In the genomic region with DNA sequence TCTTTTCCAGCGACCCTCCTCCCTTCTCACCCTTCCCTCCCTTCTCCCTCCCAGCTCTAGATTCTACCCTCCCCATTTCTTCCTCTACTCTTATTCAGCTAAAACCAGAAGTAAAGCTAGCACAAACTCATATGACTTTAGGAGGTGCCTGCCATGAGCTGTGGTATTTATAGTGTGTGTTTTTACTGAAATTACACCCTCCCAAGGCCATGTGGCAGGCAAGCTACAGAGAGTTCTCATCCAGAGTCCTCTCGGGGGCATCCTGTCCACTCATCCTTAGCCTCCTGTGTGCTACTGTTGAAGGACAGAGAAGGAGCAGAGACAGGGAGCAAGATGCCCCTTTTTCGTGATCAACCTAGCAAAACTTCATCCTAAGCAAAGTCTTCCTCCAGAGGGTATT, we compare ENCODE assay signal across 19 cellular contexts. TPM values are rescaled to one million over a fixed set of nuclear protein-coding genes. Genes with fewer than 3 reads are reported as not detected.
DNase-seq lines count a peak whose midpoint lies in the region; ATAC-seq, FAIRE-seq and TF ChIP-seq lines count a peak whose summit lies in the region.
"Had no signal": no experiment of that assay in that cellular context is flagged by ENCODE, and none has a peak within 500 bp of the region (broad histone marks: within the 10 kb centered on the region; RNA-seq: fewer than 3 reads in every experiment).

No MANE protein-coding gene starts in this region.

- H2BK15ac ChIP-seq in H1 (ENCODE audit: low read length): no peak overlapping the region

- H3K79me2 ChIP-seq in H1 (ENCODE audit: control insufficient read depth in 1 of 2, insufficient read depth in 2 of 2, low read length in 2 of 2): no peaks in the 10 kb centered on the region

- peak overlapping the region; percentile 63; the same call in 1 of the 2 replicates for H4K8ac ChIP-seq in H1 (ENCODE audit: extremely low read depth, insufficient read depth, low read length)

- H3K4ac ChIP-seq in H1 (replicated peaks; ENCODE audit: insufficient read length, low read depth, low read length): no peak overlapping the region

- no peak overlapping the region for H3K27ac ChIP-seq in right atrium auricular region
- no peak overlapping the region for H3K27ac ChIP-seq in right cardiac atrium (ENCODE audit: low read length)
- no peak overlapping the region for H3K27ac ChIP-seq in H1 (ENCODE audit: low read depth, low read length)
- peak overlapping the region; percentile 79 for H3K27ac ChIP-seq in neutrophil
- H3K27ac ChIP-seq: C4-2B had no signal

- H3K14ac ChIP-seq in H1 (ENCODE audit: insufficient read length): no peak overlapping the region

- peaks cover 0 to 11% of the 10 kb centered on the region in 2 donors for H3K9me3 ChIP-seq in right atrium auricular region
- H3K9me3 ChIP-seq in right cardiac atrium (ENCODE audit: control insufficient read depth, low read length): no peaks in the 10 kb centered on the region
- no peaks in the 10 kb centered on the region for H3K9me3 ChIP-seq in H1 (ENCODE audit: insufficient read depth in 2 of 2, low read depth in 1 of 2, low read length in 1 of 2)
- no peaks in the 10 kb centered on the region for H3K9me3 ChIP-seq in neutrophil
- H3K9me3 ChIP-seq: BE2C, HAP-1 had no signal

- H2AK5ac ChIP-seq in H1 (ENCODE audit: low read depth, low read length): no peak overlapping the region

- H3K4me1 ChIP-seq in right atrium auricular region: no peaks in the 10 kb centered on the region
- peaks cover 4% of the 10 kb centered on the region for H3K4me1 ChIP-seq in right cardiac atrium (ENCODE audit: control insufficient read depth, insufficient read depth, low read length)
- H3K4me1 ChIP-seq in H1 (replicated peaks in 1 of 4; ENCODE audit: control insufficient read depth in 3 of 4, insufficient read depth in 4 of 4, low read length in 3 of 4): no peaks in the 10 kb centered on the region
- H3K4me1 ChIP-seq in neutrophil (ENCODE audit: control insufficient read depth in 1 of 2, insufficient read depth in 1 of 2, low read depth in 1 of 2, low read length in 1 of 2): peaks cover 78 to 84% of the 10 kb centered on the region in 2 experiments
- H3K4me1 ChIP-seq: BE2C, HAP-1 had no signal

- no peak overlapping the region for H2BK120ac ChIP-seq in H1 (replicated peaks; ENCODE audit: low read depth, low read length)

- ATAC-seq in right cardiac atrium (no peak), natural killer cell (no peak)
- ATAC-seq: GM23338, HepG2 had no signal

- no peak overlapping the region for H3K9ac ChIP-seq in H1 (replicated peaks in 1 of 4; ENCODE audit: extremely low read depth in 1 of 4, low read depth in 3 of 4, low read length in 3 of 4)

- intact Hi-C loops in right cardiac atrium (cut with DNase I) (no loop called here), natural killer cell (cut with micrococcal nuclease) (no loop called here)

- peaks cover 15% of the 10 kb centered on the region for H3K9me3 Mint-ChIP-seq in progenitor cell of endocrine pancreas (ENCODE audit: low read depth)
- H3K9me3 Mint-ChIP-seq in natural killer cell: peaks cover 7 to 13% of the 10 kb centered on the region in 2 donors

- FAIRE-seq in H1 (lab: Jason Lieb, UNC) (no peak), RCC 7860 (lab: Jason Lieb, UNC) (no peak)
- FAIRE-seq: A204.1, G401.6, GM12891, HepG2, HTR-8/SVneo had no signal

- no peak overlapping the region for H2AFZ ChIP-seq in H1 (ENCODE audit: low read length)
- H2AFZ ChIP-seq: GM23338 had no signal

- POLR2A ChIA-PET in H1 (lab: Charles Lee; ENCODE audit: partially characterized antibody): interaction anchor here (0.6 kb wide), 1 partner anchor 112 kb away, joined by 3 read pairs; no protein-coding TSS in a partner anchor

- no peaks in the 10 kb centered on the region for H3K27me3 ChIP-seq in right atrium auricular region
- H3K27me3 ChIP-seq in right cardiac atrium (ENCODE audit: control insufficient read depth, insufficient read depth): no peaks in the 10 kb centered on the region
- no peaks in the 10 kb centered on the region; a peak in 1 of 7 replicates for H3K27me3 ChIP-seq in H1 (replicated peaks in 1 of 4; ENCODE audit: control insufficient read depth in 3 of 4, extremely low read depth in 1 of 4, insufficient read depth in 3 of 4, low read length in 3 of 4)
- no peaks in the 10 kb centered on the region for H3K27me3 ChIP-seq in neutrophil
- H3K27me3 ChIP-seq: BE2C had no signal

- H2BK20ac ChIP-seq in H1 (ENCODE audit: low read length): no peak overlapping the region

- H3K4me2 ChIP-seq in H1 (ENCODE audit: insufficient read depth in 1 of 2, low read depth in 2 of 2, low read length in 2 of 2): no peak overlapping the region
- H3K4me2 ChIP-seq: GM23338 had no signal

- H3K23ac ChIP-seq in H1 (ENCODE audit: insufficient read length): no peak overlapping the region

- CTCF ChIA-PET in H1 (lab: Charles Lee; ENCODE audit: partially characterized antibody): interaction anchor here (0.6 to 7.5 kb wide), 6 partner anchors 11 to 897 kb away, joined by 3 to 38 read pairs (median 4); partner anchors contain the start of gene RTP3

- no peak overlapping the region for H3K56ac ChIP-seq in H1 (replicated peaks; ENCODE audit: insufficient read length, low read depth, low read length)

- TF ChIP-seq EP300 in H1 (IDR thresholded peaks at IDR 0.05; ENCODE audit: borderline replicate concordance in 1 of 2, low read depth in 2 of 2, low read length in 2 of 2): no peak

- no peak for TF ChIP-seq POLR2A in H1 (IDR thresholded peaks at IDR 0.05; ENCODE audit: control extremely low read depth in 1 of 2, low read depth in 2 of 2, low read length in 2 of 2)

- no peak for TF ChIP-seq CTCF in right atrium auricular region (IDR thresholded peaks at IDR 0.05)
- TF ChIP-seq CTCF in H1 (IDR thresholded peaks at IDR 0.05; ENCODE audit: control extremely low read depth in 1 of 3, insufficient read depth in 1 of 3, low read depth in 1 of 3, low read length in 3 of 3): no peak
- TF ChIP-seq CTCF in neutrophil (IDR thresholded peaks at IDR 0.05): no peak
- no peak for TF ChIP-seq CTCF in progenitor cell of endocrine pancreas (IDR thresholded peaks at IDR 0.05; ENCODE audit: unreplicated experiment)
- TF ChIP-seq CTCF in natural killer cell (IDR thresholded peaks at IDR 0.05): no peak

- peak; percentile 5 for DNase-seq in right atrium auricular region (ENCODE audit: low spot score)
- DNase-seq in right cardiac atrium: no peak
- no peak for DNase-seq in H1 (ENCODE audit: low read depth in 1 of 2, low spot score in 2 of 2)
- DNase-seq in progenitor cell of endocrine pancreas (ENCODE audit: low spot score, unreplicated experiment): no peak
- DNase-seq in RCC 7860 (ENCODE audit: low spot score): no peak
- no peak for DNase-seq in natural killer cell
- DNase-seq: BE2C; CD4-positive, alpha-beta memory T cell; DMS79 treated with DMSO at 0.1 percent for 48 hours; EL had no signal

- H3K18ac ChIP-seq in H1 (ENCODE audit: extremely low read depth, low read length): no peak overlapping the region

- no peak for TF ChIP-seq RAD21 in H1 (IDR thresholded peaks at IDR 0.05 in 1 of 2, conservative IDR thresholded peaks at IDR 0.05 in 1 of 2; ENCODE audit: low read depth in 2 of 2, low read length in 2 of 2)

- no peak overlapping the region for H4K5ac ChIP-seq in H1 (ENCODE audit: insufficient read length, low read depth, low read length)

- H3K4me3 ChIP-seq in right atrium auricular region (no peak overlapping the region), right cardiac atrium (ENCODE audit: low read length) (no peak overlapping the region), H1 (ENCODE audit: extremely low read depth in 1 of 4, insufficient read depth in 2 of 4, low read depth in 3 of 4, low read length in 4 of 4) (no peak overlapping the region), neutrophil (ENCODE audit: low read depth in 1 of 2, low read length in 1 of 2) (no peak overlapping the region)
- H3K4me3 ChIP-seq: GM23338, HAP-1 had no signal

- H2BK12ac ChIP-seq in H1 (ENCODE audit: low read depth, low read length): no peak overlapping the region

- H2BK5ac ChIP-seq in H1 (ENCODE audit: low read depth, low read length): no peak overlapping the region

- H3K4me3 Mint-ChIP-seq in progenitor cell of endocrine pancreas (ENCODE audit: low read depth) (no peak overlapping the region), natural killer cell (no peak overlapping the region)
- H3K4me3 Mint-ChIP-seq: CD4-positive, alpha-beta memory T cell; GM23338 had no signal

- peaks cover 0 to 1% of the 10 kb centered on the region in 2 experiments for H4K20me1 ChIP-seq in H1 (replicated peaks in 1 of 2; ENCODE audit: control insufficient read depth in 1 of 2, insufficient read depth in 2 of 2, low read length in 2 of 2)

- no peaks in the 10 kb centered on the region for H3K4me1 Mint-ChIP-seq in progenitor cell of endocrine pancreas (ENCODE audit: low read depth)
- no peaks in the 10 kb centered on the region for H3K4me1 Mint-ChIP-seq in natural killer cell
- H3K4me1 Mint-ChIP-seq: CD4-positive, alpha-beta memory T cell; GM23338 had no signal

- peaks cover 11% of the 10 kb centered on the region for H3K27me3 Mint-ChIP-seq in progenitor cell of endocrine pancreas
- peaks cover 13 to 31% of the 10 kb centered on the region in 2 donors for H3K27me3 Mint-ChIP-seq in natural killer cell (ENCODE audit: low read depth in 2 of 2)

- no peaks in the 10 kb centered on the region for H3K79me1 ChIP-seq in H1 (ENCODE audit: low read depth, low read length)

- H3K36me3 ChIP-seq in right atrium auricular region (no peaks in the 10 kb centered on the region), H1 (ENCODE audit: control insufficient read depth in 2 of 4, insufficient read depth in 4 of 4, low read length in 3 of 4) (no peaks in the 10 kb centered on the region), neutrophil (no peaks in the 10 kb centered on the region)
- H3K36me3 ChIP-seq: BE2C, HAP-1 had no signal

- no peak overlapping the region for H4K91ac ChIP-seq in H1 (replicated peaks; ENCODE audit: insufficient read length, low read length)

- H3K23me2 ChIP-seq in H1 (ENCODE audit: low read depth, low read length): peaks cover 2% of the 10 kb centered on the region; the same call in 1 of the 2 replicates

- H3K36me3 Mint-ChIP-seq in progenitor cell of endocrine pancreas (ENCODE audit: insufficient read depth) (peaks cover 3% of the 10 kb centered on the region), natural killer cell (peaks cover 18% of the 10 kb centered on the region)

- 73% methylated on average over 3 of the region's 3 CpGs for WGBS in right cardiac atrium
- 78% methylated on average over 3 of the region's 3 CpGs; no CpG with 5 or more reads in 1 of the 2 experiments for WGBS in H1 (ENCODE audit: extremely low coverage in 1 of 2, insufficient coverage in 1 of 2, insufficient read length in 1 of 2, insufficient replicate concordance in 2 of 2, low coverage in 1 of 2, low lambda C conversion rate in 2 of 2, missing lambda C conversion rate in 1 of 2), 2 experiments

- H3K27ac Mint-ChIP-seq in progenitor cell of endocrine pancreas (no peak overlapping the region), natural killer cell (no peak overlapping the region)
- H3K27ac Mint-ChIP-seq: CD4-positive, alpha-beta memory T cell; GM23338 had no signal

RNA-seq across cellular contexts. Expression of gene LTF, which starts 7.4 kb away (rescaled TPM):
- total RNA-seq in right atrium auricular region (1 to 10 TPM in 1 of 2 donors, under 1 TPM in 1; 0.51 to 1.8 TPM), right cardiac atrium (1 to 10 TPM in 3 of 4 donors, under 1 TPM in 1; 0.71 to 5.5 (median 2.2) TPM), progenitor cell of endocrine pancreas (0.33 and 0.53 TPM in 2 replicates), natural killer cell (1 to 10 TPM in 2 of 3 donors, not detected in 1; 1.0 to 1.1 TPM)
- polyA plus RNA-seq in right cardiac atrium (1.00 TPM), H1 (2011; rRNA removed) (0.23 and 0.36 TPM in 2 replicates)
- total RNA-seq in H1 (2021; fragmentation: NEBNext Ultra II Directional; extraction: Animal tissue kit (Norgen Biotek cat#: 25700)): 0.80 and 0.99 TPM in 2 replicates
- polyA plus RNA-seq in H1 (2011; cell fraction: cytosol; rRNA removed): 0.36 TPM
- 0.76 TPM for polyA plus RNA-seq in H1 (2011; cell fraction: nucleus; rRNA removed)
- polyA plus RNA-seq in H1 (2012, experiment 1 of 2): 0.41 to 0.60 TPM (median 0.47 TPM) in 4 replicates
- 0.66 TPM for polyA plus RNA-seq in H1 (2012, experiment 2 of 2)
- 0.55 TPM for polyA plus RNA-seq in H1 (2013, experiment 1 of 2)
- polyA plus RNA-seq in H1 (2013, experiment 2 of 2): 0.50 TPM
- 0.28 and 0.93 TPM in 2 replicates for polyA minus RNA-seq in H1 (2011; rRNA and poly(A)+ RNA removed)
- polyA minus RNA-seq in H1 (2011; cell fraction: cytosol; rRNA and poly(A)+ RNA removed): 1.7 TPM
- not detected for polyA minus RNA-seq in H1 (2011; cell fraction: nucleus; rRNA and poly(A)+ RNA removed)
- total RNA-seq: CD4-positive, alpha-beta memory T cell; HepG2 had no signal
- polyA plus RNA-seq: CD4-positive, alpha-beta memory T cell; HepG2 had no signal

RNA-seq across cellular contexts. Expression of gene RTP3, which starts 25.7 kb away (rescaled TPM):
- not detected for total RNA-seq in right atrium auricular region
- not detected for total RNA-seq in right cardiac atrium
- not detected for polyA plus RNA-seq in right cardiac atrium
- total RNA-seq in H1 (2021; fragmentation: NEBNext Ultra II Directional; extraction: Animal tissue kit (Norgen Biotek cat#: 25700)): 0.33 TPM in 1 of 2 replicates, not detected in the other
- polyA plus RNA-seq in H1 (2011; rRNA removed): 0.06 and 0.08 TPM in 2 replicates
- polyA plus RNA-seq in H1 (2011; cell fraction: cytosol; rRNA removed): 0.05 TPM
- polyA plus RNA-seq in H1 (2011; cell fraction: nucleus; rRNA removed): not detected
- 0.13 to 0.17 TPM (median 0.13 TPM) in 3 of 4 replicates, not detected in the other for polyA plus RNA-seq in H1 (2012, experiment 1 of 2)
- 0.13 TPM for polyA plus RNA-seq in H1 (2012, experiment 2 of 2)
- 0.10 TPM for polyA plus RNA-seq in H1 (2013, experiment 1 of 2)
- not detected for polyA plus RNA-seq in H1 (2013, experiment 2 of 2)
- not detected in 2 replicates for polyA minus RNA-seq in H1 (2011; rRNA and poly(A)+ RNA removed)
- polyA minus RNA-seq in H1 (2011; cell fraction: cytosol; rRNA and poly(A)+ RNA removed): not detected
- polyA minus RNA-seq in H1 (2011; cell fraction: nucleus; rRNA and poly(A)+ RNA removed): not detected
- not detected in 2 replicates for total RNA-seq in progenitor cell of endocrine pancreas
- not detected for total RNA-seq in natural killer cell
- total RNA-seq: CD4-positive, alpha-beta memory T cell; GM23338 had no signal
- polyA plus RNA-seq: CD4-positive, alpha-beta memory T cell; HepG2 had no signal
